Comparison of ENCODE assay signal across 36 cellular contexts in genomic region chr1:193552274-193552673, GRCh38.
"Had no signal": no experiment of that assay in that cellular context is flagged by ENCODE, and none has a peak within 500 bp of the region (broad histone marks: within the 10 kb centered on the region; RNA-seq: fewer than 3 reads in every experiment).

No MANE protein-coding gene starts in this region.

- H3K4me3 ChIP-seq: adrenal gland, body of pancreas, breast epithelium had no signal

- H3K4me1 Mint-ChIP-seq: activated B cell treated with CpG ODN at 0.5 μM for 24 hours; activated CD4-positive, alpha-beta T cell treated with anti-CD3 and anti-CD28 coated beads, Interleukin-2, amount 10 ng/mL, durations not matched to agents 24 days and 14 days had no signal

- H3K9me3 ChIP-seq: adrenal gland, body of pancreas, breast epithelium had no signal

- FAIRE-seq: astrocyte had no signal

- H3K36me3 ChIP-seq: adrenal gland, brain microvascular endothelial cell, breast epithelium had no signal

- DNase-seq: activated B cell treated with CpG ODN at 0.5 μM for 24 hours; activated CD4-positive, alpha-beta memory T cell treated with anti-CD3 and anti-CD28 coated beads for 36 hours; activated CD4-positive, alpha-beta T cell treated with anti-CD3 and anti-CD28 coated beads for 4 hours; activated CD4-positive, alpha-beta T cell treated with anti-CD3 and anti-CD28 coated beads, Interleukin-2, amount 10 ng/mL, durations not matched to agents 24 days and 14 days; activated CD4-positive, alpha-beta T cell treated with anti-CD3 and anti-CD28 coated beads, Interleukin-2, amount 50 U/mL, for 1 hour; activated CD4-positive, alpha-beta T cell treated with anti-CD3 and anti-CD28 coated beads, Interleukin-2, amount 50 U/mL, for 4 hours; activated CD4-positive, CD25-positive, alpha-beta regulatory T cell treated with anti-CD3 and anti-CD28 coated beads, Interleukin-2, amount 50 U/mL, for 72 hours; activated CD8-positive, alpha-beta memory T cell treated with anti-CD3 and anti-CD28 coated beads, Interleukin-2, amount 50 U/mL, for 4 hours; activated CD8-positive, alpha-beta T cell treated with anti-CD3 and anti-CD28 coated beads for 36 hours; activated effector memory CD4-positive, alpha-beta T cell treated with anti-CD3 and anti-CD28 coated beads, Interleukin-2, amount 50 U/mL, for 16 hours; activated gamma-delta T cell treated with Interleukin-2 at 50 U/mL for 16 hours; activated naive CD4-positive, alpha-beta T cell; activated naive CD4-positive, alpha-beta T cell treated with anti-CD3 and anti-CD28 coated beads for 36 hours; activated naive CD4-positive, alpha-beta T cell treated with anti-CD3 and anti-CD28 coated beads, Interleukin-2, amount 50 U/mL, for 16 hours; activated naive CD8-positive, alpha-beta T cell treated with anti-CD3 and anti-CD28 coated beads for 36 hours; activated T-cell treated with anti-CD3 and anti-CD28 coated beads for 4 hours; activated T-cell treated with anti-CD3 and anti-CD28 coated beads, Interleukin-2, amount 50 U/mL, for 1 hour; activated T-cell treated with anti-CD3 and anti-CD28 coated beads, Interleukin-2, amount 50 U/mL, for 4 hours; activated T-cell treated with anti-CD3 and anti-CD28 coated beads, Interleukin-2, amount 50 U/mL, for 72 hours; adrenal gland; amniotic stem cell; aorta; body of pancreas; brain microvascular endothelial cell; central memory CD4-positive, alpha-beta T cell; T-helper 1 cell; T-helper 2 cell; T-helper 9 cell had no signal

- H3K36me3 Mint-ChIP-seq: activated naive CD4-positive, alpha-beta T cell treated with anti-CD3 and anti-CD28 coated beads, Interleukin-2, amount 50 U/mL, for 72 hours had no signal

- H3K27me3 ChIP-seq: adrenal gland, body of pancreas, brain microvascular endothelial cell, breast epithelium had no signal

- H3K4me1 ChIP-seq: body of pancreas, breast epithelium had no signal

- H3K27me3 Mint-ChIP-seq: activated B cell treated with CpG ODN at 0.5 μM for 24 hours; activated CD4-positive, alpha-beta memory T cell treated with anti-CD3 and anti-CD28 coated beads for 36 hours; activated CD4-positive, alpha-beta T cell treated with anti-CD3 and anti-CD28 coated beads, Interleukin-2, amount 10 ng/mL, durations not matched to agents 24 days and 14 days; activated CD8-positive, alpha-beta T cell treated with anti-CD3 and anti-CD28 coated beads for 36 hours; activated naive CD8-positive, alpha-beta T cell treated with anti-CD3 and anti-CD28 coated beads for 36 hours; activated T-helper 17 cell treated with anti-CD3 and anti-CD28 coated beads, Interleukin-2, amount 50 U/mL, for 72 hours had no signal

- H3K9me3 Mint-ChIP-seq: activated B cell treated with CpG ODN at 0.5 μM for 24 hours; activated CD4-positive, alpha-beta memory T cell treated with anti-CD3 and anti-CD28 coated beads for 36 hours; activated naive CD4-positive, alpha-beta T cell treated with anti-CD3 and anti-CD28 coated beads for 36 hours; T-helper 2 cell treated with Interferon-gamma antibody and Interleukin-4, amounts not matched to agents 5 μg/mL and 100 μg/mL, for 36 hours had no signal

- ATAC-seq: activated CD8-positive, alpha-beta T cell treated with anti-CD3 and anti-CD28 coated beads for 36 hours; activated naive CD4-positive, alpha-beta T cell treated with anti-CD3 and anti-CD28 coated beads, Interleukin-2, amount 50 U/mL, for 72 hours; activated T-cell treated with anti-CD3 and anti-CD28 coated beads, Interleukin-2, amount 50 U/mL, for 4 hours; activated T-cell treated with anti-CD3 and anti-CD28 coated beads, Interleukin-2, amount 50 U/mL, for 72 hours; activated T-helper 17 cell treated with anti-CD3 and anti-CD28 coated beads, Interleukin-2, amount 50 U/mL, for 72 hours; body of pancreas had no signal

- H3K27ac Mint-ChIP-seq: activated B cell treated with CpG ODN at 0.5 μM for 24 hours; activated CD4-positive, alpha-beta memory T cell treated with anti-CD3 and anti-CD28 coated beads for 36 hours; activated CD4-positive, alpha-beta T cell treated with anti-CD3 and anti-CD28 coated beads, Interleukin-2, amount 10 ng/mL, durations not matched to agents 24 days and 14 days; activated CD8-positive, alpha-beta T cell treated with anti-CD3 and anti-CD28 coated beads for 36 hours; activated naive CD4-positive, alpha-beta T cell treated with anti-CD3 and anti-CD28 coated beads for 36 hours; activated naive CD4-positive, alpha-beta T cell treated with anti-CD3 and anti-CD28 coated beads, Interleukin-2, amount 50 U/mL, for 72 hours; activated naive CD8-positive, alpha-beta T cell treated with anti-CD3 and anti-CD28 coated beads for 36 hours; activated T-helper 1 cell treated with anti-CD3 and anti-CD28 coated beads, Interleukin-12 subunit alpha, Interleukin-12 subunit beta, Interleukin-2, Interleukin-4 antibody, amounts not matched to agents 30 ng/mL and 10 ng/mL and 1 ng/mL, durations not matched to agents 14 hours and 24 hours and 36 hours; activated T-helper 17 cell treated with anti-CD3 and anti-CD28 coated beads, Interleukin-2, amount 50 U/mL, for 72 hours; T-helper 1 cell treated with Interleukin-12 subunit alpha and Interleukin-12 subunit beta and Interleukin-4 antibody, amounts not matched to agents 30 μg/mL and 1 μg/mL, for 36 hours; T-helper 2 cell treated with Interferon-gamma antibody and Interleukin-4, amounts not matched to agents 5 μg/mL and 100 μg/mL, for 36 hours had no signal

- H3K4me3 Mint-ChIP-seq: activated B cell treated with CpG ODN at 0.5 μM for 24 hours; activated CD4-positive, alpha-beta memory T cell treated with anti-CD3 and anti-CD28 coated beads for 36 hours; activated CD4-positive, alpha-beta T cell treated with anti-CD3 and anti-CD28 coated beads, Interleukin-2, amount 10 ng/mL, durations not matched to agents 24 days and 14 days; activated CD8-positive, alpha-beta T cell treated with anti-CD3 and anti-CD28 coated beads for 36 hours; activated naive CD4-positive, alpha-beta T cell treated with anti-CD3 and anti-CD28 coated beads for 36 hours; activated naive CD8-positive, alpha-beta T cell treated with anti-CD3 and anti-CD28 coated beads for 36 hours; activated T-cell treated with anti-CD3 and anti-CD28 coated beads, Interleukin-2, amount 50 U/mL, for 4 hours; activated T-cell treated with anti-CD3 and anti-CD28 coated beads, Interleukin-2, amount 50 U/mL, for 72 hours; activated T-helper 1 cell treated with anti-CD3 and anti-CD28 coated beads, Interleukin-12 subunit alpha, Interleukin-12 subunit beta, Interleukin-2, Interleukin-4 antibody, amounts not matched to agents 30 ng/mL and 10 ng/mL and 1 ng/mL, durations not matched to agents 14 hours and 24 hours and 36 hours; activated T-helper 17 cell treated with anti-CD3 and anti-CD28 coated beads, Interleukin-2, amount 50 U/mL, for 72 hours; T-helper 1 cell treated with Interleukin-12 subunit alpha and Interleukin-12 subunit beta and Interleukin-4 antibody, amounts not matched to agents 30 μg/mL and 1 μg/mL, for 36 hours; T-helper 2 cell treated with Interferon-gamma antibody and Interleukin-4, amounts not matched to agents 5 μg/mL and 100 μg/mL, for 36 hours had no signal

- H3K27ac ChIP-seq: adrenal gland, body of pancreas, brain microvascular endothelial cell, breast epithelium, VCaP had no signal
